Comparison of ENCODE assay signal across 1 cellular context in genomic region chr16:20643638-20644037, GRCh38. TPM values are rescaled to one million over a fixed set of nuclear protein-coding genes. Genes with fewer than 3 reads are reported as not detected.
"Had no signal": no experiment of that assay in that cellular context is flagged by ENCODE, and none has a peak within 500 bp of the region (broad histone marks: within the 10 kb centered on the region; RNA-seq: fewer than 3 reads in every experiment).

No MANE protein-coding gene starts in this region.

RNA-seq across cellular contexts. Expression of gene ACSM1, which starts 53.8 kb away (rescaled TPM):
- total RNA-seq: temporal lobe had no signal
